In genomic region chr1:44290250-44291094, GRCh38 we compare ENCODE assay signal across 11 cellular contexts.
"Had no signal": no experiment of that assay in that cellular context is flagged by ENCODE, and none has a peak within 500 bp of the region (broad histone marks: within the 10 kb centered on the region; RNA-seq: fewer than 3 reads in every experiment).

No MANE protein-coding gene starts in this region.

- H3K9me3 ChIP-seq: esophagus muscularis mucosa, left lung had no signal

- DNase-seq: activated CD4-positive, alpha-beta memory T cell treated with anti-CD3 and anti-CD28 coated beads, Interleukin-2, amount 10 ng/mL, durations not matched to agents 7 days and 5 days; activated gamma-delta T cell treated with Interleukin-2 at 50 U/mL for 16 hours; activated naive CD8-positive, alpha-beta T cell treated with anti-CD3 and anti-CD28 coated beads for 36 hours; activated T-cell treated with anti-CD3 and anti-CD28 coated beads, Interleukin-2, amount 50 U/mL, for 48 hours; anterior cingulate cortex; glutamatergic neuron; left lung; natural killer cell; stimulated activated CD4-positive, alpha-beta T cell treated with anti-CD3 and anti-CD28 coated beads, Interleukin-2, amount 100 ng/mL, for 48 hours; stimulated activated naive CD4-positive, alpha-beta T cell treated with Interleukin-2 at 50 U/mL for 16 hours had no signal

- H3K4me3 ChIP-seq: esophagus muscularis mucosa, left lung had no signal

- ATAC-seq: left lung, natural killer cell had no signal

- H3K27ac ChIP-seq: esophagus muscularis mucosa, left lung had no signal

- H3K27me3 ChIP-seq: esophagus muscularis mucosa, left lung had no signal
